1 cellular context compared by ENCODE assay signal in the genomic region with DNA sequence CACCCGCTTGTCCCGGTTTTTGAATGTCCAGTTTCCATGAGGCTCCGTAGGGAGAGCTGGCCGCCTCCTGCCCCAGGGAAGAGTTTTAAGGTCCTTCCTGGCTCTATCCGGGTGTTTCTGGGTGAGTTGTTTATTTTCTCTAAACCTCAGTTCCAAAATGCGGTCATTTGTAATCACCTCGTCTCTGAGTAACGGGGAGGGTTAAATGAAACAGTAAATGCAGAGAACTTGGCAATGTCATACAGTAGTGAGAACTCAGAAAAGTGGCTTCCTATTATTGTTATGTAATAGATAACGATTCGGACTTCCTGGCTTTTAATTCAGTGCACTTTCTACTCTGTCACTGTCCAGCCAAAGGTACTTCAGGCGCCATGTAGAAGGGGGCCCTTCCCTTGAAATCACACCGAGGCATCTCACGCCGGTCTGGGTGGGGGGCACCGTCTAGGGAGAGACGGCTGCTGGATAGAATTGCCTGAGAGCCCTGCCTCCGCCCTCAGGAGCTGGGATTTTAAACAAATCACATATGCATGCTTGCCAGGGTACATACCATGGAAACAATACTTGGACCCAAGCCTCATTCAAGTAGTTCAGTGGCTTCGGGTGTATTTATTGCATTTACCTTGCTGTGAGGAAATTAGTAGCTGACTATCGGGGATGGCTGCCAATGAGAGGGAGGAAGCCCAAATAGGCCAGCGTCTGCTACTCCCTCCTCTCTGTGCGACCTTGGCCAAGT.
TF ChIP-seq lines count a peak whose summit lies in the region.

No MANE protein-coding gene starts in this region.

TF ChIP-seq in HepG2, 621 proteins besides CTCF, POLR2A, EP300 and RAD21:
- TF ChIP-seq, protein P1, sequence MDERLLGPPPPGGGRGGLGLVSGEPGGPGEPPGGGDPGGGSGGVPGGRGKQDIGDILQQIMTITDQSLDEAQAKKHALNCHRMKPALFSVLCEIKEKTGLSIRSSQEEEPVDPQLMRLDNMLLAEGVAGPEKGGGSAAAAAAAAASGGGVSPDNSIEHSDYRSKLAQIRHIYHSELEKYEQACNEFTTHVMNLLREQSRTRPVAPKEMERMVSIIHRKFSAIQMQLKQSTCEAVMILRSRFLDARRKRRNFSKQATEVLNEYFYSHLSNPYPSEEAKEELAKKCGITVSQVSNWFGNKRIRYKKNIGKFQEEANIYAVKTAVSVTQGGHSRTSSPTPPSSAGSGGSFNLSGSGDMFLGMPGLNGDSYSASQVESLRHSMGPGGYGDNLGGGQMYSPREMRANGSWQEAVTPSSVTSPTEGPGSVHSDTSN (CRISPR knock-in tag; IDR thresholded peaks at IDR 0.05): no peak
- no peak for TF ChIP-seq NPAS2 (CRISPR knock-in tag; IDR thresholded peaks at IDR 0.05; ENCODE audit: borderline replicate concordance)
- no peak for TF ChIP-seq ZNF234 (CRISPR knock-in tag; conservative IDR thresholded peaks at IDR 0.05)
- TF ChIP-seq, protein P2, sequence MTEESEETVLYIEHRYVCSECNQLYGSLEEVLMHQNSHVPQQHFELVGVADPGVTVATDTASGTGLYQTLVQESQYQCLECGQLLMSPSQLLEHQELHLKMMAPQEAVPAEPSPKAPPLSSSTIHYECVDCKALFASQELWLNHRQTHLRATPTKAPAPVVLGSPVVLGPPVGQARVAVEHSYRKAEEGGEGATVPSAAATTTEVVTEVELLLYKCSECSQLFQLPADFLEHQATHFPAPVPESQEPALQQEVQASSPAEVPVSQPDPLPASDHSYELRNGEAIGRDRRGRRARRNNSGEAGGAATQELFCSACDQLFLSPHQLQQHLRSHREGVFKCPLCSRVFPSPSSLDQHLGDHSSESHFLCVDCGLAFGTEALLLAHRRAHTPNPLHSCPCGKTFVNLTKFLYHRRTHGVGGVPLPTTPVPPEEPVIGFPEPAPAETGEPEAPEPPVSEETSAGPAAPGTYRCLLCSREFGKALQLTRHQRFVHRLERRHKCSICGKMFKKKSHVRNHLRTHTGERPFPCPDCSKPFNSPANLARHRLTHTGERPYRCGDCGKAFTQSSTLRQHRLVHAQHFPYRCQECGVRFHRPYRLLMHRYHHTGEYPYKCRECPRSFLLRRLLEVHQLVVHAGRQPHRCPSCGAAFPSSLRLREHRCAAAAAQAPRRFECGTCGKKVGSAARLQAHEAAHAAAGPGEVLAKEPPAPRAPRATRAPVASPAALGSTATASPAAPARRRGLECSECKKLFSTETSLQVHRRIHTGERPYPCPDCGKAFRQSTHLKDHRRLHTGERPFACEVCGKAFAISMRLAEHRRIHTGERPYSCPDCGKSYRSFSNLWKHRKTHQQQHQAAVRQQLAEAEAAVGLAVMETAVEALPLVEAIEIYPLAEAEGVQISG (CRISPR knock-in tag; IDR thresholded peaks at IDR 0.05): no peak
- TF ChIP-seq ZNF850 (CRISPR knock-in tag; conservative IDR thresholded peaks at IDR 0.05): no peak
- no peak for TF ChIP-seq ZNF724P (CRISPR knock-in tag; IDR thresholded peaks at IDR 0.05; ENCODE audit: borderline replicate concordance)
- TF ChIP-seq SIN3B (IDR thresholded peaks at IDR 0.05; ENCODE audit: low read length): no peak
- TF ChIP-seq, protein P3, sequence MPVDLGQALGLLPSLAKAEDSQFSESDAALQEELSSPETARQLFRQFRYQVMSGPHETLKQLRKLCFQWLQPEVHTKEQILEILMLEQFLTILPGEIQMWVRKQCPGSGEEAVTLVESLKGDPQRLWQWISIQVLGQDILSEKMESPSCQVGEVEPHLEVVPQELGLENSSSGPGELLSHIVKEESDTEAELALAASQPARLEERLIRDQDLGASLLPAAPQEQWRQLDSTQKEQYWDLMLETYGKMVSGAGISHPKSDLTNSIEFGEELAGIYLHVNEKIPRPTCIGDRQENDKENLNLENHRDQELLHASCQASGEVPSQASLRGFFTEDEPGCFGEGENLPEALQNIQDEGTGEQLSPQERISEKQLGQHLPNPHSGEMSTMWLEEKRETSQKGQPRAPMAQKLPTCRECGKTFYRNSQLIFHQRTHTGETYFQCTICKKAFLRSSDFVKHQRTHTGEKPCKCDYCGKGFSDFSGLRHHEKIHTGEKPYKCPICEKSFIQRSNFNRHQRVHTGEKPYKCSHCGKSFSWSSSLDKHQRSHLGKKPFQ (CRISPR knock-in tag; IDR thresholded peaks at IDR 0.05; ENCODE audit: insufficient replicate concordance): no peak
- TF ChIP-seq, protein P4, sequence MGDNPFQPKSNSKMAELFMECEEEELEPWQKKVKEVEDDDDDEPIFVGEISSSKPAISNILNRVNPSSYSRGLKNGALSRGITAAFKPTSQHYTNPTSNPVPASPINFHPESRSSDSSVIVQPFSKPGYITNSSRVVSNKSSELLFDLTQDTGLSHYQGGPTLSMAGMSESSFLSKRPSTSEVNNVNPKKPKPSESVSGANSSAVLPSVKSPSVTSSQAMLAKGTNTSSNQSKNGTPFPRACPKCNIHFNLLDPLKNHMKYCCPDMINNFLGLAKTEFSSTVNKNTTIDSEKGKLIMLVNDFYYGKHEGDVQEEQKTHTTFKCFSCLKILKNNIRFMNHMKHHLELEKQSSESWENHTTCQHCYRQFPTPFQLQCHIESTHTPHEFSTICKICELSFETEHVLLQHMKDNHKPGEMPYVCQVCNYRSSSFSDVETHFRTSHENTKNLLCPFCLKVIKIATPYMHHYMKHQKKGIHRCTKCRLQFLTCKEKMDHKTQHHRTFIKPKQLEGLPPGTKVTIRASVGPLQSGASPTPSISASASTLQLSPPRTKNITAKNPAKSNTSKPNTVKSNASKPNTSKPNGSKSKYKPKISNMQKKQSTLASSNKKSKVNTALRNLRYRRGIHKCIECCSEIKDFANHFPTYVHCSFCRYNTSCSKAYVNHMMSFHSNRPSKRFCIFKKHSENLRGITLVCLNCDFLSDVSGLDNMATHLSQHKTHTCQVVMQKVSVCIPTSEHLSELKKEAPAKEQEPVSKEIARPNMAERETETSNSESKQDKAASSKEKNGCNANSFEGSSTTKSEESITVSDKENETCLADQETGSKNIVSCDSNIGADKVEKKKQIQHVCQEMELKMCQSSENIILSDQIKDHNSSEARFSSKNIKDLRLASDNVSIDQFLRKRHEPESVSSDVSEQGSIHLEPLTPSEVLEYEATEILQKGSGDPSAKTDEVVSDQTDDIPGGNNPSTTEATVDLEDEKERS (CRISPR knock-in tag; IDR thresholded peaks at IDR 0.05): no peak
- no peak for TF ChIP-seq ZFYVE20 (CRISPR knock-in tag; IDR thresholded peaks at IDR 0.05; ENCODE audit: borderline replicate concordance, low read depth)
- TF ChIP-seq ATF7-NPFF (CRISPR knock-in tag; IDR thresholded peaks at IDR 0.05; ENCODE audit: low read depth): no peak
- TF ChIP-seq, protein P5, sequence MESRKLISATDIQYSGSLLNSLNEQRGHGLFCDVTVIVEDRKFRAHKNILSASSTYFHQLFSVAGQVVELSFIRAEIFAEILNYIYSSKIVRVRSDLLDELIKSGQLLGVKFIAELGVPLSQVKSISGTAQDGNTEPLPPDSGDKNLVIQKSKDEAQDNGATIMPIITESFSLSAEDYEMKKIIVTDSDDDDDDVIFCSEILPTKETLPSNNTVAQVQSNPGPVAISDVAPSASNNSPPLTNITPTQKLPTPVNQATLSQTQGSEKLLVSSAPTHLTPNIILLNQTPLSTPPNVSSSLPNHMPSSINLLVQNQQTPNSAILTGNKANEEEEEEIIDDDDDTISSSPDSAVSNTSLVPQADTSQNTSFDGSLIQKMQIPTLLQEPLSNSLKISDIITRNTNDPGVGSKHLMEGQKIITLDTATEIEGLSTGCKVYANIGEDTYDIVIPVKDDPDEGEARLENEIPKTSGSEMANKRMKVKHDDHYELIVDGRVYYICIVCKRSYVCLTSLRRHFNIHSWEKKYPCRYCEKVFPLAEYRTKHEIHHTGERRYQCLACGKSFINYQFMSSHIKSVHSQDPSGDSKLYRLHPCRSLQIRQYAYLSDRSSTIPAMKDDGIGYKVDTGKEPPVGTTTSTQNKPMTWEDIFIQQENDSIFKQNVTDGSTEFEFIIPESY (CRISPR knock-in tag; IDR thresholded peaks at IDR 0.05): no peak
- TF ChIP-seq ZNF552 (CRISPR knock-in tag; IDR thresholded peaks at IDR 0.05; ENCODE audit: borderline replicate concordance): no peak
- TF ChIP-seq, protein P6, sequence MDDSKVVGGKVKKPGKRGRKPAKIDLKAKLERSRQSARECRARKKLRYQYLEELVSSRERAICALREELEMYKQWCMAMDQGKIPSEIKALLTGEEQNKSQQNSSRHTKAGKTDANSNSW (CRISPR knock-in tag; IDR thresholded peaks at IDR 0.05; ENCODE audit: borderline replicate concordance): no peak
- TF ChIP-seq ZFP36L2 (CRISPR knock-in tag; IDR thresholded peaks at IDR 0.05): no peak
- TF ChIP-seq, protein P7, sequence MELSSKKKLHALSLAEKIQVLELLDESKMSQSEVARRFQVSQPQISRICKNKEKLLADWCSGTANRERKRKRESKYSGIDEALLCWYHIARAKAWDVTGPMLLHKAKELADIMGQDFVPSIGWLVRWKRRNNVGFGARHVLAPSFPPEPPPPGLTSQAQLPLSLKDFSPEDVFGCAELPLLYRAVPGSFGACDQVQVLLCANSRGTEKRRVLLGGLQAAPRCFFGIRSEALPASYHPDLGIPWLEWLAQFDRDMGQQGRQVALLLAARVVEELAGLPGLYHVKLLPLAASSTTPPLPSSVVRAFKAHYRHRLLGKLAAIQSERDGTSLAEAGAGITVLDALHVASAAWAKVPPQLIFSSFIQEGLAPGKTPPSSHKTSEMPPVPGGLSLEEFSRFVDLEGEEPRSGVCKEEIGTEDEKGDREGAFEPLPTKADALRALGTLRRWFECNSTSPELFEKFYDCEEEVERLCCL (CRISPR knock-in tag; IDR thresholded peaks at IDR 0.05; ENCODE audit: borderline replicate concordance): no peak
- TF ChIP-seq, protein P8, sequence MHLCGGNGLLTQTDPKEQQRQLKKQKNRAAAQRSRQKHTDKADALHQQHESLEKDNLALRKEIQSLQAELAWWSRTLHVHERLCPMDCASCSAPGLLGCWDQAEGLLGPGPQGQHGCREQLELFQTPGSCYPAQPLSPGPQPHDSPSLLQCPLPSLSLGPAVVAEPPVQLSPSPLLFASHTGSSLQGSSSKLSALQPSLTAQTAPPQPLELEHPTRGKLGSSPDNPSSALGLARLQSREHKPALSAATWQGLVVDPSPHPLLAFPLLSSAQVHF (CRISPR knock-in tag; IDR thresholded peaks at IDR 0.05): no peak
- TF ChIP-seq ZNF230 (CRISPR knock-in tag; IDR thresholded peaks at IDR 0.05): no peak
- TF ChIP-seq GABPB1 (CRISPR knock-in tag; IDR thresholded peaks at IDR 0.05): no peak
- TF ChIP-seq ZNF326 (CRISPR knock-in tag; IDR thresholded peaks at IDR 0.05; ENCODE audit: borderline replicate concordance): no peak
